8 cellular contexts compared by ENCODE assay signal in genomic region chr6:133952815-133953633, GRCh38. TPM values are rescaled to one million over a fixed set of nuclear protein-coding genes. Genes with fewer than 3 reads are reported as not detected.
DNase-seq lines count a peak whose midpoint lies in the region; ATAC-seq and TF ChIP-seq lines count a peak whose summit lies in the region.

Gene TBPL1, plus strand, starts transcription at chr6:133953224. Its CDS starts 26,902 bp downstream, at chr6:133980126.

- peak within 1 kb of the TSS; percentile 94 for H3K4me3 ChIP-seq in right cardiac atrium (ENCODE audit: low read length)
- peak within 1 kb of the TSS; percentile 93 to 98 for H3K4me3 ChIP-seq in uterus

- peak; percentile 87 for ATAC-seq in GM18505 (IDR thresholded peaks at IDR 0.05; ENCODE audit: unreplicated experiment)
- ATAC-seq in HG02943 (IDR thresholded peaks at IDR 0.05; ENCODE audit: low read depth, unreplicated experiment) = peak; percentile 82
- ATAC-seq in right cardiac atrium = peak; percentile 97 to 98

- no peaks in the 10 kb centered on the region for H3K36me3 ChIP-seq in uterus

- H3K27ac ChIP-seq in right cardiac atrium (ENCODE audit: low read length) (peak within 1 kb of the TSS; percentile 97), uterus (peak within 1 kb of the TSS; percentile 96 to 98)

- DNase-seq in NCI-H187 (lab: John Stamatoyannopoulos, UW) (peak; percentile 84 to 94), anterior cingulate cortex (lab: John Stamatoyannopoulos, UW) (peak; percentile 80 to 97 (median 94)), right cardiac atrium (peak; percentile 95 to 98 (median 97)), pulmonary artery endothelial cell (ENCODE audit: low read depth, low spot score) (peak; percentile 84), uterus (peak; percentile 95 to 96)

- H3K9me3 ChIP-seq in right cardiac atrium (ENCODE audit: control insufficient read depth, low read length) (no peaks in the 10 kb centered on the region), uterus (no peaks in the 10 kb centered on the region)

- peak; percentile 91 for TF ChIP-seq POLR2A in GM18505 (IDR thresholded peaks at IDR 0.05; ENCODE audit: borderline replicate concordance, extremely low read depth, insufficient read depth, insufficient read length)
- TF ChIP-seq POLR2A in uterus (IDR thresholded peaks at IDR 0.05) = peak in 1 of 2 donors; percentile 52

- under 1% methylated on average over 64 of the region's 64 CpGs for WGBS in right cardiac atrium

- peaks cover 6% of the 10 kb centered on the region for H3K4me1 ChIP-seq in right cardiac atrium (ENCODE audit: control insufficient read depth, insufficient read depth, low read length)
- H3K4me1 ChIP-seq in uterus = peaks cover 0 to 3% of the 10 kb centered on the region in 2 donors

- peak in 1 of 4 experiments; percentile 27 for TF ChIP-seq CTCF in uterus (IDR thresholded peaks at IDR 0.05)

- H3K27me3 ChIP-seq in right cardiac atrium (ENCODE audit: control insufficient read depth, insufficient read depth) (no peaks in the 10 kb centered on the region), uterus (no peaks in the 10 kb centered on the region)

- intact Hi-C loops in T-helper 2 cell treated with Interferon-gamma antibody and Interleukin-4, amounts not matched to agents 100 ng/mL and 5 ng/mL, for 36 hours (cut with micrococcal nuclease) = loop anchor here (1.0 to 10.0 kb wide), 4 partner anchors 16 to 1138 kb away; partner anchors contain the start of genes HBS1L and RPS12
- intact Hi-C loops in right cardiac atrium (cut with DNase I) (no loop called here), uterus (cut with DNase I; ENCODE audit: low total_unique reads) (no loop called here)

RNA-seq across cellular contexts. Expression of gene TBPL1, which starts in this region (rescaled TPM):
- 29.1 and 29.9 TPM in 2 replicates for total RNA-seq in T-helper 2 cell treated with Interferon-gamma antibody and Interleukin-4, amounts not matched to agents 100 ng/mL and 5 ng/mL, for 36 hours
- total RNA-seq in right cardiac atrium (10 to 100 TPM; 24.8 to 32.0 (median 25.9) TPM), pulmonary artery endothelial cell (18.9 and 38.6 TPM in 2 replicates), uterus (10 to 100 TPM in 3 of 4 donors, 1 to 10 TPM in 1; 4.4 to 30.6 (median 19.7) TPM)
- polyA plus RNA-seq in right cardiac atrium = 30.2 TPM

Comparison
In these comparisons a context has a peak if more than half of its experiments do, and no peak if none do; other contexts are left out.
1. Peak in every context shown above with its lines: DNase-seq, ATAC-seq, H3K4me3 ChIP-seq and H3K27ac ChIP-seq.